In genomic region chr1:147959680-147960079, GRCh38 we compare ENCODE assay signal across 7 cellular contexts. TPM values are rescaled to one million over a fixed set of nuclear protein-coding genes. Genes with fewer than 3 reads are reported as not detected.
"Had no signal": no experiment of that assay in that cellular context is flagged by ENCODE, and none has a peak within 500 bp of the region (broad histone marks: within the 10 kb centered on the region; RNA-seq: fewer than 3 reads in every experiment).

No MANE protein-coding gene starts in this region.

RNA-seq across cellular contexts. Expression of gene GJA8, which starts 57.1 kb away (rescaled TPM):
- total RNA-seq: GM23248, GM23338, H1, H4, H7, H9, HFFc6 had no signal
- polyA plus RNA-seq: GM23248, GM23338, H1 had no signal
